In the genomic region with DNA sequence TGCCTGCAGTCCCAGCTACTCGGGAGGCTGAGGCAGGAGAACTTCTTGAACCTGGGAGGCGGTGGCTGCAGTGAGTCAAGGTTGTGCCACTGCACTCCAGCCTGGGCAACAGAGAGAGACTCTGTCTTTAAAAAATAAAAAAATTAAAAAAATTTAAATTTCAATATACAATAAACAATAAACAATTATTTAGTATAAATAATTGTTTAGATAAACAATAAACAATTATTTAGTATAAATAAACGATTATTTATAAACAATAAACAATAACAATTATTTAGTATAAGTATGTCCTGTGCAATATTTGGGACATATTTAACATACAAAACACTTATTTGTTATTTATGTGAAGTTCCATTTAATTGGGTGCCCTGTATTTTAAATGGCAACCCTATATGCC, we compare ENCODE assay signal across 16 cellular contexts.
DNase-seq lines count a peak whose midpoint lies in the region; ATAC-seq and TF ChIP-seq lines count a peak whose summit lies in the region.
"Had no signal": no experiment of that assay in that cellular context is flagged by ENCODE, and none has a peak within 500 bp of the region (broad histone marks: within the 10 kb centered on the region; RNA-seq: fewer than 3 reads in every experiment).

No MANE protein-coding gene starts in this region.

- H3F3A ChIP-seq in Loucy (ENCODE audit: low read depth): peaks cover 27% of the 10 kb centered on the region

- peaks cover under 1% of the 10 kb centered on the region for H3K79me1 ChIP-seq in neuronal stem cell (ENCODE audit: low read depth, low read length)

- no CpG with 5 or more reads among the region's 3 CpGs for WGBS in neuronal stem cell (ENCODE audit: extremely low coverage in 2 of 2, insufficient read length in 2 of 2, insufficient replicate concordance in 1 of 2), 2 donors

- no peak overlapping the region for H2AK5ac ChIP-seq in neuronal stem cell (ENCODE audit: low read depth, low read length)

- H3K4me2 ChIP-seq in Loucy (ENCODE audit: low read depth, low read length, poor library complexity, severe bottlenecking) (peak overlapping the region; percentile 93), neuronal stem cell (ENCODE audit: insufficient read depth, low read length, poor library complexity, severe bottlenecking) (no peak overlapping the region)
- H3K4me2 ChIP-seq: KMS-11 had no signal

- no peaks in the 10 kb centered on the region for H3K9me3 ChIP-seq in A673 (ENCODE audit: low read depth, low read length, poor library complexity, severe bottlenecking)
- H3K9me3 ChIP-seq in Loucy (ENCODE audit: insufficient read depth, low read depth, low read length): no peaks in the 10 kb centered on the region
- no peaks in the 10 kb centered on the region for H3K9me3 ChIP-seq in neuronal stem cell (replicated peaks in 1 of 2; ENCODE audit: control insufficient read depth in 2 of 2, insufficient read depth in 1 of 2, low read depth in 1 of 2, low read length in 2 of 2)
- H3K9me3 ChIP-seq: body of pancreas had no signal

- H3K79me2 ChIP-seq in Loucy (ENCODE audit: insufficient read depth, low read length): peaks cover 80% of the 10 kb centered on the region

- H3K27me3 ChIP-seq in A673 (replicated peaks; ENCODE audit: insufficient read depth, low read depth, low read length, poor library complexity) (no peaks in the 10 kb centered on the region), Loucy (ENCODE audit: insufficient read depth, low read length, poor library complexity, severe bottlenecking) (no peaks in the 10 kb centered on the region), neuronal stem cell (ENCODE audit: control insufficient read depth in 3 of 3, insufficient read depth in 3 of 3, low read depth in 1 of 3, low read length in 3 of 3) (no peaks in the 10 kb centered on the region)
- H3K27me3 ChIP-seq: body of pancreas had no signal

- no peak overlapping the region for H2BK120ac ChIP-seq in neuronal stem cell (ENCODE audit: low read depth, low read length)

- H3K9me2 ChIP-seq in Loucy (replicated peaks; ENCODE audit: low read depth, low read length): no peaks in the 10 kb centered on the region

- H3K4me3 ChIP-seq in A673 (ENCODE audit: low read depth, low read length, poor library complexity, severe bottlenecking) (no peak overlapping the region), Loucy (ENCODE audit: low read length, poor library complexity, severe bottlenecking) (peak overlapping the region; percentile 75), neuronal stem cell (ENCODE audit: low read length in 2 of 2) (no peak overlapping the region)
- H3K4me3 ChIP-seq: body of pancreas had no signal

- DNase-seq in A673 (ENCODE audit: low spot score): no peak
- DNase-seq in epithelial cell of prostate (ENCODE audit: low read depth, low spot score): no peak
- no peak for DNase-seq in neuronal stem cell (ENCODE audit: low spot score)
- no peak for DNase-seq in left lobe of liver (ENCODE audit: low spot score)
- no peak for DNase-seq in stimulated activated CD4-positive, alpha-beta T cell treated with anti-CD3 and anti-CD28 coated beads, Interleukin-4, amount 100 ng/mL, for 24 hours
- DNase-seq in GM03348 (ENCODE audit: low spot score): no peak
- DNase-seq: activated CD4-positive, alpha-beta T cell treated with anti-CD3 and anti-CD28 coated beads, Interleukin-2, amount 50 U/mL, for 48 hours; activated effector memory CD4-positive, alpha-beta T cell treated with anti-CD3 and anti-CD28 coated beads, Interleukin-2, amount 50 U/mL, for 16 hours; body of pancreas; effector memory CD4-positive, alpha-beta T cell; NCI-H1436 treated with DMSO at 0.1 percent for 48 hours; NCI-H524; T-helper 9 cell had no signal

- TF ChIP-seq CTCF in A673 (conservative IDR thresholded peaks at IDR 0.05; ENCODE audit: low read depth, low read length) (no peak), Loucy (conservative IDR thresholded peaks at IDR 0.05; ENCODE audit: low read length) (no peak)

- H2AFZ ChIP-seq in Loucy (ENCODE audit: low read length) (no peak overlapping the region), neuronal stem cell (ENCODE audit: low read length) (no peak overlapping the region)

- no peak overlapping the region for H4K8ac ChIP-seq in neuronal stem cell (ENCODE audit: low read depth, low read length)

- no peak overlapping the region for H3K4ac ChIP-seq in neuronal stem cell (ENCODE audit: low read length)

- no peak overlapping the region for H3K23ac ChIP-seq in neuronal stem cell (ENCODE audit: low read depth, low read length, poor library complexity)

- H2BK12ac ChIP-seq in neuronal stem cell (ENCODE audit: low read length): no peak overlapping the region

- H3K4me1 ChIP-seq in A673 (ENCODE audit: insufficient read depth, low read length, poor library complexity, severe bottlenecking) (peaks cover 81% of the 10 kb centered on the region), Loucy (ENCODE audit: insufficient read depth, low read length, poor library complexity, severe bottlenecking) (peaks cover 97% of the 10 kb centered on the region), neuronal stem cell (ENCODE audit: control insufficient read depth in 2 of 2, insufficient read depth in 1 of 2, low read depth in 1 of 2, low read length in 2 of 2) (peaks cover 41 to 49% of the 10 kb centered on the region in 2 donors)

- intact Hi-C loops in A673 (cut with micrococcal nuclease; ENCODE audit: unreplicated experiment): loop anchor here (2.0 kb wide), 1 partner anchor 33 kb away; no protein-coding TSS in a partner anchor

- H3K36me3 ChIP-seq in A673 (ENCODE audit: insufficient read depth, low read length, poor library complexity, severe bottlenecking) (peaks cover 5% of the 10 kb centered on the region), Loucy (ENCODE audit: insufficient read depth, low read length) (no peaks in the 10 kb centered on the region), neuronal stem cell (replicated peaks in 1 of 2; ENCODE audit: control insufficient read depth in 2 of 2, insufficient read depth in 2 of 2, low read length in 2 of 2) (peaks cover 0 to 19% of the 10 kb centered on the region in 2 donors)

- peak overlapping the region; percentile 86 for H3K27ac ChIP-seq in A673 (ENCODE audit: low read depth, low read length, poor library complexity, severe bottlenecking)
- peak overlapping the region; percentile 85 for H3K27ac ChIP-seq in epithelial cell of prostate
- H3K27ac ChIP-seq in neuronal stem cell (replicated peaks; ENCODE audit: low read length): no peak overlapping the region
- H3K27ac ChIP-seq: KMS-11 had no signal

- ATAC-seq in GM18873 (IDR thresholded peaks at IDR 0.05; ENCODE audit: low FRiP score, unreplicated experiment): no peak
- no peak for ATAC-seq in left lobe of liver

- POLR2A ChIA-PET in A673 (lab: Charles Lee; ENCODE audit: low non-redundant PET): no interaction called here

- H4K20me1 ChIP-seq in Loucy (ENCODE audit: insufficient read depth, low read length, poor library complexity, severe bottlenecking): no peaks in the 10 kb centered on the region

- H3K14ac ChIP-seq in neuronal stem cell (ENCODE audit: low read length): no peak overlapping the region

- H4K91ac ChIP-seq in neuronal stem cell (ENCODE audit: low read depth, low read length, poor library complexity): no peak overlapping the region

- CTCF ChIA-PET in A673 (lab: Charles Lee): interaction anchor here (0.6 kb wide), 1 partner anchor 44 kb away, joined by 6 read pairs; no protein-coding TSS in a partner anchor

- H3K9ac ChIP-seq in Loucy (ENCODE audit: low read depth, low read length, poor library complexity, severe bottlenecking) (peak overlapping the region; percentile 95), neuronal stem cell (ENCODE audit: low read depth, low read length, poor library complexity) (no peak overlapping the region)
- H3K9ac ChIP-seq: KMS-11 had no signal

- BruUV-seq in A673 (replicated peaks; lab: Mats Ljungman, UMichigan): no TSS peak

- peak overlapping the region; percentile 44 for H2BK5ac ChIP-seq in neuronal stem cell (ENCODE audit: low read length)

- no peak overlapping the region for H3K18ac ChIP-seq in neuronal stem cell (ENCODE audit: low read length)

- H2BK15ac ChIP-seq in neuronal stem cell (ENCODE audit: low read length): no peak overlapping the region
